ENCODE assay signal across 24 cellular contexts in the genomic region with DNA sequence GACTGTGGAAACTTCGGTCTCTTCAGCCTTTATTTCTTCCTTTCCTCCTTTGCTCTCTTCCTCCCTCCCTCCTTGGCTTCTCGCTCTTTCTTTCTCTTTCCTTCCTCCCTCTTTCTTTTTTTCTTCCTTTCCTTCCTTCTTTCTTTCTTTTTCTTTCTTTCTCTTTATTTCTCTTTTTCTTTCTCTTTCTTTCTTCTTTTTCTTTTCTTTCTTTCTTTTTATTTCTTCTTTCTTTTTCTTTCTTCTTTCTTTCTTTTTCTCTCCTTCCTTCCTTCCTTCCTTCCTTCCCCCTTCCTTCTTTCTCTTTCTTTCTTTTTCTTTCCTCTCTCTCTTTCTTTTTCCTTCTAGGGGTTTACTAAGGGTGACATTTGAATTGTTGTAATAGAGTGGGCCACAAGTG.
"Had no signal": no experiment of that assay in that cellular context is flagged by ENCODE, and none has a peak within 500 bp of the region (broad histone marks: within the 10 kb centered on the region; RNA-seq: fewer than 3 reads in every experiment).

No MANE protein-coding gene starts in this region.

- H3K36me3 ChIP-seq: esophagus squamous epithelium, lower lobe of right lung, right lobe of liver, suprapubic skin, transverse colon, upper lobe of right lung, uterus had no signal

- H3K4me3 Mint-ChIP-seq: effector memory CD8-positive, alpha-beta T cell; immature natural killer cell; naive thymus-derived CD8-positive, alpha-beta T cell; stimulated activated naive CD8-positive, alpha-beta T cell treated with anti-CD3 and anti-CD28 coated beads, Interleukin-15, amount 100 ng/mL, for 72 hours had no signal

- H3K9me3 ChIP-seq: esophagus squamous epithelium, lower lobe of right lung, right lobe of liver, suprapubic skin, transverse colon, upper lobe of right lung, uterus had no signal

- H3K4me1 Mint-ChIP-seq: immature natural killer cell; naive thymus-derived CD8-positive, alpha-beta T cell; stimulated activated naive CD8-positive, alpha-beta T cell treated with anti-CD3 and anti-CD28 coated beads, Interleukin-15, amount 100 ng/mL, for 72 hours had no signal

- DNase-seq: cortex of kidney; effector memory CD8-positive, alpha-beta T cell; erythroblast; esophagus squamous epithelium; foreskin melanocyte; hypothalamus; immature natural killer cell; lower lobe of right lung; naive thymus-derived CD8-positive, alpha-beta T cell; right lobe of liver; stimulated activated CD4-positive, alpha-beta T cell treated with anti-CD3 and anti-CD28 coated beads, Interleukin-12 subunit alpha, Interleukin-12 subunit beta, amount 100 ng/mL, for 4 hours; stimulated activated CD4-positive, alpha-beta T cell treated with anti-CD3 and anti-CD28 coated beads, Interleukin-1b, Interleukin-23, amount 100 ng/mL, for 48 hours; stimulated activated CD4-positive, alpha-beta T cell treated with anti-CD3 and anti-CD28 coated beads, Interleukin-4, amount 100 ng/mL, for 1 hour; stimulated activated CD8-positive, alpha-beta memory T cell treated with anti-CD3 and anti-CD28 coated beads, Interleukin-4, amount 100 ng/mL, for 48 hours; stimulated activated naive CD4-positive, alpha-beta T cell; stimulated activated naive CD8-positive, alpha-beta T cell treated with anti-CD3 and anti-CD28 coated beads, Interleukin-15, amount 100 ng/mL, for 72 hours; transverse colon; upper lobe of right lung; uterus had no signal

- H3K4me3 ChIP-seq: esophagus squamous epithelium, lower lobe of right lung, right lobe of liver, smooth muscle cell, suprapubic skin, transverse colon, upper lobe of right lung, uterus had no signal

- H3K4me1 ChIP-seq: esophagus squamous epithelium, lower lobe of right lung, parathyroid adenoma, right lobe of liver, suprapubic skin, transverse colon, upper lobe of right lung, uterus had no signal

- H3K27me3 ChIP-seq: esophagus squamous epithelium, right lobe of liver, suprapubic skin, transverse colon, upper lobe of right lung, uterus had no signal

- H3K27me3 Mint-ChIP-seq: effector memory CD8-positive, alpha-beta T cell had no signal

- ATAC-seq: effector memory CD8-positive, alpha-beta T cell; left ventricle myocardium superior; lower lobe of right lung; naive thymus-derived CD8-positive, alpha-beta T cell; right lobe of liver; stimulated activated naive CD8-positive, alpha-beta T cell treated with anti-CD3 and anti-CD28 coated beads, Interleukin-15, amount 100 ng/mL, for 72 hours; upper lobe of right lung had no signal

- H3K9me3 Mint-ChIP-seq: effector memory CD8-positive, alpha-beta T cell; stimulated activated naive CD8-positive, alpha-beta T cell treated with anti-CD3 and anti-CD28 coated beads, Interleukin-15, amount 100 ng/mL, for 72 hours had no signal

- H3K36me3 Mint-ChIP-seq: immature natural killer cell; naive thymus-derived CD8-positive, alpha-beta T cell had no signal

- H3K27ac ChIP-seq: esophagus squamous epithelium, lower lobe of right lung, parathyroid adenoma, right lobe of liver, suprapubic skin, transverse colon, upper lobe of right lung, uterus had no signal

- H3K27ac Mint-ChIP-seq: effector memory CD8-positive, alpha-beta T cell; immature natural killer cell; naive thymus-derived CD8-positive, alpha-beta T cell; progenitor cell of endocrine pancreas; stimulated activated naive CD8-positive, alpha-beta T cell treated with anti-CD3 and anti-CD28 coated beads, Interleukin-15, amount 100 ng/mL, for 72 hours had no signal
